ENCODE assay signal across 21 cellular contexts in genomic region chr19:29860492-29860891, GRCh38. TPM values are rescaled to one million over a fixed set of nuclear protein-coding genes. Genes with fewer than 3 reads are reported as not detected.
A peak's percentile ranks its signal among the peaks of the same experiment; 100 is the strongest.
DNase-seq lines count a peak whose midpoint lies in the region; ATAC-seq, FAIRE-seq and TF ChIP-seq lines count a peak whose summit lies in the region.
"Had no signal": no experiment of that assay in that cellular context is flagged by ENCODE, and none has a peak within 500 bp of the region (broad histone marks: within the 10 kb centered on the region; RNA-seq: fewer than 3 reads in every experiment).

No MANE protein-coding gene starts in this region.

- no peak overlapping the region for H3K4me2 ChIP-seq in H1 (ENCODE audit: insufficient read depth in 1 of 2, low read depth in 2 of 2, low read length in 2 of 2)
- H3K4me2 ChIP-seq: BLaER1 treated with 17β-estradiol and CSF1 and Interleukin-3, amounts not matched to agents 10 nM and 100 nM; PC-9 had no signal

- no peak for TF ChIP-seq CTCF in CD14-positive monocyte (IDR thresholded peaks at IDR 0.05)
- no peak for TF ChIP-seq CTCF in H1 (IDR thresholded peaks at IDR 0.05; ENCODE audit: control extremely low read depth in 1 of 3, insufficient read depth in 1 of 3, low read depth in 1 of 3, low read length in 3 of 3)

- no peak overlapping the region for H2AFZ ChIP-seq in H1 (ENCODE audit: low read length)
- H2AFZ ChIP-seq: PC-9 had no signal

- no peaks in the 10 kb centered on the region for H3K36me3 Mint-ChIP-seq in CD14-positive monocyte
- H3K36me3 Mint-ChIP-seq: mesothelial cell of epicardium had no signal

- H4K5ac ChIP-seq in H1 (ENCODE audit: insufficient read length, low read depth, low read length): no peak overlapping the region

- H3K27me3 ChIP-seq in H1 (replicated peaks in 1 of 4; ENCODE audit: control insufficient read depth in 3 of 4, extremely low read depth in 1 of 4, insufficient read depth in 3 of 4, low read length in 3 of 4): peaks cover 0 to 2% (median 0%) of the 10 kb centered on the region in 4 experiments; a peak in 1 of 7 replicates
- H3K27me3 ChIP-seq: BLaER1 treated with 17β-estradiol and CSF1 and Interleukin-3, amounts not matched to agents 10 nM and 100 nM; right atrium auricular region had no signal

- TF ChIP-seq POLR2A in H1 (IDR thresholded peaks at IDR 0.05; ENCODE audit: control extremely low read depth in 1 of 2, low read depth in 2 of 2, low read length in 2 of 2): no peak

- no peak overlapping the region for H2BK12ac ChIP-seq in H1 (ENCODE audit: low read depth, low read length)

- TF ChIP-seq EP300 in H1 (IDR thresholded peaks at IDR 0.05; ENCODE audit: borderline replicate concordance in 1 of 2, low read depth in 2 of 2, low read length in 2 of 2): no peak

- TF ChIP-seq RAD21 in H1 (IDR thresholded peaks at IDR 0.05 in 1 of 2, conservative IDR thresholded peaks at IDR 0.05 in 1 of 2; ENCODE audit: low read depth in 2 of 2, low read length in 2 of 2): no peak

- H3K18ac ChIP-seq in H1 (ENCODE audit: extremely low read depth, low read length): no peak overlapping the region

- no peak overlapping the region for H3K9ac ChIP-seq in H1 (replicated peaks in 1 of 4; ENCODE audit: extremely low read depth in 1 of 4, low read depth in 3 of 4, low read length in 3 of 4)
- H3K9ac ChIP-seq: BLaER1 treated with 17β-estradiol and CSF1 and Interleukin-3, amounts not matched to agents 10 nM and 100 nM had no signal

- no peaks in the 10 kb centered on the region for H3K23me2 ChIP-seq in H1 (ENCODE audit: low read depth, low read length)

- no peak for FAIRE-seq in H1 (lab: Jason Lieb, UNC)
- FAIRE-seq: GM12891, kidney had no signal

- ATAC-seq in GM19463 (IDR thresholded peaks at IDR 0.05; ENCODE audit: unreplicated experiment) (no peak), HG02763 (IDR thresholded peaks at IDR 0.05; ENCODE audit: unreplicated experiment) (no peak)

- WGBS in H1 (ENCODE audit: extremely low coverage in 1 of 2, insufficient coverage in 1 of 2, insufficient read length in 1 of 2, insufficient replicate concordance in 2 of 2, low coverage in 1 of 2, low lambda C conversion rate in 2 of 2, missing lambda C conversion rate in 1 of 2), 2 experiments: 78% methylated on average over 3 of the region's 3 CpGs; no CpG with 5 or more reads in 1 of the 2 experiments

- H3K4me1 ChIP-seq in H1 (replicated peaks in 1 of 4; ENCODE audit: control insufficient read depth in 3 of 4, insufficient read depth in 4 of 4, low read length in 3 of 4): peaks cover 0 to 9% (median 7%) of the 10 kb centered on the region in 4 experiments; a peak in 6 of 7 replicates
- H3K4me1 ChIP-seq: esophagus muscularis mucosa, right atrium auricular region had no signal

- intact Hi-C loops in CD14-positive monocyte (cut with micrococcal nuclease): no loop called here

- H3K79me1 ChIP-seq in H1 (ENCODE audit: low read depth, low read length): no peaks in the 10 kb centered on the region

- POLR2A ChIA-PET in H1 (lab: Charles Lee; ENCODE audit: partially characterized antibody): interaction anchor here (1.3 kb wide), 1 partner anchor 18 kb away, joined by 3 read pairs; no protein-coding TSS in a partner anchor

- H3K27me3 Mint-ChIP-seq in CD14-positive monocyte (ENCODE audit: low read depth in 3 of 3): peaks cover 0 to 15% (median 5%) of the 10 kb centered on the region in 3 donors

- H3K23ac ChIP-seq in H1 (ENCODE audit: insufficient read length): no peak overlapping the region

- no peak overlapping the region for H2BK20ac ChIP-seq in H1 (ENCODE audit: low read length)

- H3K56ac ChIP-seq in H1 (replicated peaks; ENCODE audit: insufficient read length, low read depth, low read length): no peak overlapping the region

- no peak overlapping the region for H3K4ac ChIP-seq in H1 (replicated peaks; ENCODE audit: insufficient read length, low read depth, low read length)

- no peak overlapping the region for H2BK120ac ChIP-seq in H1 (replicated peaks; ENCODE audit: low read depth, low read length)

- no peaks in the 10 kb centered on the region for H4K20me1 ChIP-seq in H1 (replicated peaks in 1 of 2; ENCODE audit: control insufficient read depth in 1 of 2, insufficient read depth in 2 of 2, low read length in 2 of 2)
- H4K20me1 ChIP-seq: BLaER1 treated with 17β-estradiol and CSF1 and Interleukin-3, amounts not matched to agents 10 nM and 100 nM had no signal

- H3K79me2 ChIP-seq in H1 (ENCODE audit: control insufficient read depth in 1 of 2, insufficient read depth in 2 of 2, low read length in 2 of 2): no peaks in the 10 kb centered on the region

- H4K91ac ChIP-seq in H1 (replicated peaks; ENCODE audit: insufficient read length, low read length): no peak overlapping the region

- H3K9me3 ChIP-seq in H1 (ENCODE audit: insufficient read depth in 2 of 2, low read depth in 1 of 2, low read length in 1 of 2): no peaks in the 10 kb centered on the region
- H3K9me3 ChIP-seq: BLaER1 treated with 17β-estradiol and CSF1 and Interleukin-3, amounts not matched to agents 10 nM and 100 nM; esophagus muscularis mucosa; neutrophil; right atrium auricular region had no signal

- no peak overlapping the region for H3K27ac Mint-ChIP-seq in CD14-positive monocyte
- H3K27ac Mint-ChIP-seq: activated naive CD4-positive, alpha-beta T cell treated with anti-CD3 and anti-CD28 coated beads for 36 hours; IgD-negative memory B cell; mesothelial cell of epicardium had no signal

- no peaks in the 10 kb centered on the region for H3K36me3 ChIP-seq in H1 (ENCODE audit: control insufficient read depth in 2 of 4, insufficient read depth in 4 of 4, low read length in 3 of 4)
- H3K36me3 ChIP-seq: BLaER1 treated with 17β-estradiol and CSF1 and Interleukin-3, amounts not matched to agents 10 nM and 100 nM; brain microvascular endothelial cell; esophagus muscularis mucosa; neutrophil; right atrium auricular region had no signal

- DNase-seq in CD14-positive monocyte (ENCODE audit: low spot score): peak; percentile 18
- peak; percentile 41 for DNase-seq in ELR (ENCODE audit: low read depth)
- DNase-seq in MV-4-11 (lab: John Stamatoyannopoulos, UW): peak; percentile 42
- no peak for DNase-seq in H1 (ENCODE audit: low read depth in 1 of 2, low spot score in 2 of 2)
- DNase-seq in NOMO-1 treated with DMSO at 0.1 percent for 48 hours (lab: John Stamatoyannopoulos, UW; ENCODE audit: unreplicated experiment): no peak
- DNase-seq: activated CD4-positive, CD25-positive, alpha-beta regulatory T cell; activated naive CD4-positive, alpha-beta T cell treated with anti-CD3 and anti-CD28 coated beads for 36 hours; brain microvascular endothelial cell; kidney; NCI-H446 treated with DMSO at 0.1 percent for 48 hours; T-helper 1 cell had no signal

- no peak overlapping the region for H3K4me3 ChIP-seq in H1 (ENCODE audit: extremely low read depth in 1 of 4, insufficient read depth in 2 of 4, low read depth in 3 of 4, low read length in 4 of 4)
- H3K4me3 ChIP-seq: BLaER1 treated with 17β-estradiol and CSF1 and Interleukin-3, amounts not matched to agents 10 nM and 100 nM; esophagus muscularis mucosa; PC-9; right atrium auricular region had no signal

- no peak overlapping the region for H2AK5ac ChIP-seq in H1 (ENCODE audit: low read depth, low read length)

- H3K9me3 Mint-ChIP-seq in CD14-positive monocyte: peaks cover 0 to 3% (median 0%) of the 10 kb centered on the region in 7 donors
- H3K9me3 Mint-ChIP-seq: activated naive CD4-positive, alpha-beta T cell treated with anti-CD3 and anti-CD28 coated beads for 36 hours; IgD-negative memory B cell; mesothelial cell of epicardium had no signal

- peaks cover 7% of the 10 kb centered on the region for H3K4me1 Mint-ChIP-seq in CD14-positive monocyte
- H3K4me1 Mint-ChIP-seq: IgD-negative memory B cell, mesothelial cell of epicardium had no signal

- H4K8ac ChIP-seq in H1 (ENCODE audit: extremely low read depth, insufficient read depth, low read length): no peak overlapping the region

- H3K14ac ChIP-seq in H1 (ENCODE audit: insufficient read length): no peak overlapping the region

- no peak overlapping the region for H2BK5ac ChIP-seq in H1 (ENCODE audit: low read depth, low read length)

- H3K27ac ChIP-seq in H1 (ENCODE audit: low read depth, low read length): no peak overlapping the region
- H3K27ac ChIP-seq: BLaER1 treated with 17β-estradiol and CSF1 and Interleukin-3, amounts not matched to agents 10 nM and 100 nM; brain microvascular endothelial cell; esophagus muscularis mucosa; neutrophil; PC-9; right atrium auricular region had no signal

- no peak overlapping the region for H3K4me3 Mint-ChIP-seq in CD14-positive monocyte
- H3K4me3 Mint-ChIP-seq: activated naive CD4-positive, alpha-beta T cell treated with anti-CD3 and anti-CD28 coated beads for 36 hours; IgD-negative memory B cell; mesothelial cell of epicardium had no signal

- CTCF ChIA-PET in H1 (lab: Charles Lee; ENCODE audit: partially characterized antibody): interaction anchor here (1.0 to 10.5 kb wide), 3 partner anchors 10 to 74 kb away, joined by 3 to 134 read pairs (median 4); no protein-coding TSS in a partner anchor

- H2BK15ac ChIP-seq in H1 (ENCODE audit: low read length): no peak overlapping the region

TF ChIP-seq in H1, 55 proteins besides CTCF, POLR2A, EP300 and RAD21 (continues in another document):
- TF ChIP-seq JUN (IDR thresholded peaks at IDR 0.05; ENCODE audit: low read depth, low read length) (no peak), TEAD4 (IDR thresholded peaks at IDR 0.05; ENCODE audit: low read depth, low read length) (no peak), USF2 (IDR thresholded peaks at IDR 0.05; ENCODE audit: low read length) (peak; percentile 64)

RNA-seq across cellular contexts. Expression of gene CCNE1, which starts 48.7 kb away (rescaled TPM):
- polyA plus RNA-seq in CD14-positive monocyte (not detected), H1 (2011; rRNA removed) (31.8 and 44.6 TPM in 2 replicates)
- 41.2 and 43.2 TPM in 2 replicates for total RNA-seq in H1 (2021; fragmentation: NEBNext Ultra II Directional; extraction: Animal tissue kit (Norgen Biotek cat#: 25700))
- polyA plus RNA-seq in H1 (2011; cell fraction: cytosol; rRNA removed): 40.3 TPM
- 26.6 TPM for polyA plus RNA-seq in H1 (2011; cell fraction: nucleus; rRNA removed)
- 43.1 to 49.6 TPM (median 44.6 TPM) in 4 replicates for polyA plus RNA-seq in H1 (2012, experiment 1 of 2)
- 34.6 TPM for polyA plus RNA-seq in H1 (2012, experiment 2 of 2)
- 35.1 TPM for polyA plus RNA-seq in H1 (2013, experiment 1 of 2)
- 37.0 TPM for polyA plus RNA-seq in H1 (2013, experiment 2 of 2)
- 16.9 and 20.4 TPM in 2 replicates for polyA minus RNA-seq in H1 (2011; rRNA and poly(A)+ RNA removed)
- polyA minus RNA-seq in H1 (2011; cell fraction: cytosol; rRNA and poly(A)+ RNA removed): 12.8 TPM
- polyA minus RNA-seq in H1 (2011; cell fraction: nucleus; rRNA and poly(A)+ RNA removed): 13.8 TPM

Comparison
In these comparisons a context has a peak if more than half of its experiments do, and no peak if none do; other contexts are left out.
1. DNase-seq: peak in CD14-positive monocyte (single experiment), ELR (single experiment) and MV-4-11 (single experiment); none in H1 (0 of 2) and NOMO-1 treated with DMSO at 0.1 percent for 48 hours (single experiment).
2. RNA of gene CCNE1, which starts 48.7 kb away (polyA plus RNA-seq): 26.6 to 49.6 TPM in H1; not detected in CD14-positive monocyte; every median in the first group is over 10 times any median in the second.